ENCODE assay signal across 8 cellular contexts in genomic region chr14:64503184-64503433, GRCh38. TPM values are rescaled to one million over a fixed set of nuclear protein-coding genes. Genes with fewer than 3 reads are reported as not detected.
A peak's percentile ranks its signal among the peaks of the same experiment; 100 is the strongest.
DNase-seq lines count a peak whose midpoint lies in the region; ATAC-seq and TF ChIP-seq lines count a peak whose summit lies in the region.

No MANE protein-coding gene starts in this region.

- H3K36me3 Mint-ChIP-seq in activated T-cell treated with anti-CD3 and anti-CD28 coated beads, Interleukin-2, amount 50 U/mL, for 72 hours (ENCODE audit: insufficient read depth in 2 of 2) = peaks cover 9 to 14% of the 10 kb centered on the region in 2 donors
- H3K36me3 Mint-ChIP-seq in activated CD8-positive, alpha-beta T cell treated with anti-CD3 and anti-CD28 coated beads, Interleukin-2, amount 10 ng/mL, durations not matched to agents 7 days and 5 days (ENCODE audit: low read depth) = peaks cover 59% of the 10 kb centered on the region
- peaks cover 13 to 21% of the 10 kb centered on the region in 2 donors for H3K36me3 Mint-ChIP-seq in stimulated activated naive B cell treated with anti-CD40 and anti-IgM and Interleukin-4, amounts not matched to agents 10 μg/mL and 1 μg/mL and 100 μg/mL, for 72 hours

- no peaks in the 10 kb centered on the region for H3K9me3 Mint-ChIP-seq in activated T-cell treated with anti-CD3 and anti-CD28 coated beads, Interleukin-2, amount 50 U/mL, for 72 hours
- no peaks in the 10 kb centered on the region for H3K9me3 Mint-ChIP-seq in activated CD8-positive, alpha-beta T cell treated with anti-CD3 and anti-CD28 coated beads, Interleukin-2, amount 10 ng/mL, durations not matched to agents 7 days and 5 days (ENCODE audit: insufficient read depth)
- no peaks in the 10 kb centered on the region for H3K9me3 Mint-ChIP-seq in stimulated activated naive B cell treated with anti-CD40 and anti-IgM and Interleukin-4, amounts not matched to agents 10 μg/mL and 1 μg/mL and 100 μg/mL, for 72 hours

- no peak for ATAC-seq in activated T-cell treated with anti-CD3 and anti-CD28 coated beads, Interleukin-2, amount 50 U/mL, for 72 hours (replicated peaks in 1 of 2)
- no peak for ATAC-seq in activated CD8-positive, alpha-beta T cell treated with anti-CD3 and anti-CD28 coated beads, Interleukin-2, amount 10 ng/mL, durations not matched to agents 7 days and 5 days
- ATAC-seq in stimulated activated naive B cell treated with anti-CD40 and anti-IgM and Interleukin-4, amounts not matched to agents 10 μg/mL and 1 μg/mL and 100 μg/mL, for 72 hours (replicated peaks) = no peak

- peak overlapping the region; percentile 100 for H3K27ac ChIP-seq in hepatocyte

- peaks cover 29% of the 10 kb centered on the region for H4K20me1 ChIP-seq in hepatocyte (ENCODE audit: insufficient read depth, poor library complexity, severe bottlenecking)

- H3K4me1 ChIP-seq in hepatocyte (ENCODE audit: insufficient read depth) = peaks cover 43% of the 10 kb centered on the region

- H3K27ac Mint-ChIP-seq in activated T-cell treated with anti-CD3 and anti-CD28 coated beads, Interleukin-2, amount 50 U/mL, for 72 hours = peak overlapping the region; percentile 98
- peak overlapping the region; percentile 100 for H3K27ac Mint-ChIP-seq in activated CD8-positive, alpha-beta T cell treated with anti-CD3 and anti-CD28 coated beads, Interleukin-2, amount 10 ng/mL, durations not matched to agents 7 days and 5 days
- peak overlapping the region; percentile 100 for H3K27ac Mint-ChIP-seq in stimulated activated naive B cell treated with anti-CD40 and anti-IgM and Interleukin-4, amounts not matched to agents 10 μg/mL and 1 μg/mL and 100 μg/mL, for 72 hours

- peak overlapping the region; percentile 90 for H3K4me2 ChIP-seq in hepatocyte

- H3K79me2 ChIP-seq in hepatocyte = peaks cover 65% of the 10 kb centered on the region

- no peaks in the 10 kb centered on the region for H3K9me3 ChIP-seq in hepatocyte (ENCODE audit: low read depth)

- peak overlapping the region; percentile 76 for H2AFZ ChIP-seq in hepatocyte

- CTCF ChIA-PET in activated CD8-positive, alpha-beta T cell treated with anti-CD3 and anti-CD28 coated beads, Interleukin-2, amount 10 ng/mL, durations not matched to agents 7 days and 5 days (lab: Charles Lee) = interaction anchor here (1.1 to 2.7 kb wide), 9 partner anchors 8 to 159 kb away, joined by 4 to 22 read pairs (median 5); partner anchors contain the start of gene HSPA2

- POLR2A ChIA-PET in activated CD8-positive, alpha-beta T cell treated with anti-CD3 and anti-CD28 coated beads, Interleukin-2, amount 10 ng/mL, durations not matched to agents 7 days and 5 days (lab: Charles Lee) = interaction anchor here (0.9 to 5.6 kb wide), 13 partner anchors 8 to 165 kb away, joined by 3 to 55 read pairs (median 8); partner anchors contain the start of genes HSPA2 and MTHFD1

- H3K4me3 Mint-ChIP-seq in activated T-cell treated with anti-CD3 and anti-CD28 coated beads, Interleukin-2, amount 50 U/mL, for 72 hours = peak overlapping the region; percentile 86 to 97
- peak overlapping the region; percentile 96 for H3K4me3 Mint-ChIP-seq in activated CD8-positive, alpha-beta T cell treated with anti-CD3 and anti-CD28 coated beads, Interleukin-2, amount 10 ng/mL, durations not matched to agents 7 days and 5 days
- H3K4me3 Mint-ChIP-seq in stimulated activated naive B cell treated with anti-CD40 and anti-IgM and Interleukin-4, amounts not matched to agents 10 μg/mL and 1 μg/mL and 100 μg/mL, for 72 hours = peak overlapping the region; percentile 85 to 100

- no peak for TF ChIP-seq CTCF in hepatocyte (IDR thresholded peaks at IDR 0.05; ENCODE audit: poor library complexity)

- peaks cover 68% of the 10 kb centered on the region for H3K4me1 Mint-ChIP-seq in activated T-cell treated with anti-CD3 and anti-CD28 coated beads, Interleukin-2, amount 50 U/mL, for 72 hours (ENCODE audit: low read depth)
- H3K4me1 Mint-ChIP-seq in activated CD8-positive, alpha-beta T cell treated with anti-CD3 and anti-CD28 coated beads, Interleukin-2, amount 10 ng/mL, durations not matched to agents 7 days and 5 days (ENCODE audit: low read depth) = peaks cover 45% of the 10 kb centered on the region
- H3K4me1 Mint-ChIP-seq in stimulated activated naive B cell treated with anti-CD40 and anti-IgM and Interleukin-4, amounts not matched to agents 10 μg/mL and 1 μg/mL and 100 μg/mL, for 72 hours = peaks cover 35 to 63% of the 10 kb centered on the region in 2 donors

- DNase-seq in activated T-cell treated with anti-CD3 and anti-CD28 coated beads, Interleukin-2, amount 50 U/mL, for 72 hours = no peak
- DNase-seq in activated T-cell treated with anti-CD3 and anti-CD28 coated beads for 4 hours = no peak
- DNase-seq in activated CD8-positive, alpha-beta T cell treated with anti-CD3 and anti-CD28 coated beads, Interleukin-2, amount 10 ng/mL, durations not matched to agents 7 days and 5 days = no peak
- peak; percentile 52 for DNase-seq in hepatocyte (ENCODE audit: low spot score)
- DNase-seq in stimulated activated naive B cell treated with anti-CD40 and anti-IgM and Interleukin-4, amounts not matched to agents 10 μg/mL and 1 μg/mL and 100 μg/mL, for 72 hours = no peak
- DNase-seq in NCI-H1048 (lab: John Stamatoyannopoulos, UW) = no peak
- no peak for DNase-seq in GDM1 (lab: John Stamatoyannopoulos, UW)
- DNase-seq in NCI-H1417 treated with DMSO at 0.1 percent for 48 hours (lab: John Stamatoyannopoulos, UW) = no peak

- no peaks in the 10 kb centered on the region for H3K27me3 Mint-ChIP-seq in activated T-cell treated with anti-CD3 and anti-CD28 coated beads, Interleukin-2, amount 50 U/mL, for 72 hours (ENCODE audit: low read depth)
- no peaks in the 10 kb centered on the region for H3K27me3 Mint-ChIP-seq in activated CD8-positive, alpha-beta T cell treated with anti-CD3 and anti-CD28 coated beads, Interleukin-2, amount 10 ng/mL, durations not matched to agents 7 days and 5 days (ENCODE audit: low read depth)
- no peaks in the 10 kb centered on the region for H3K27me3 Mint-ChIP-seq in stimulated activated naive B cell treated with anti-CD40 and anti-IgM and Interleukin-4, amounts not matched to agents 10 μg/mL and 1 μg/mL and 100 μg/mL, for 72 hours

- H3K9me2 ChIP-seq in hepatocyte (replicated peaks; ENCODE audit: insufficient read depth) = no peaks in the 10 kb centered on the region

- under 1% methylated on average over 21 of the region's 21 CpGs for WGBS in hepatocyte (ENCODE audit: low lambda C conversion rate, missing lambda C conversion rate)

- no peaks in the 10 kb centered on the region for H3K27me3 ChIP-seq in hepatocyte

- peak overlapping the region; percentile 85 for H3K4me3 ChIP-seq in hepatocyte

- no peaks in the 10 kb centered on the region for H3K36me3 ChIP-seq in hepatocyte (replicated peaks; ENCODE audit: insufficient read depth, low read depth)

RNA-seq across cellular contexts. Expression of gene ZBTB25, which starts 0.5 kb away (rescaled TPM):
- total RNA-seq in activated T-cell treated with anti-CD3 and anti-CD28 coated beads, Interleukin-2, amount 50 U/mL, for 72 hours = 10 to 100 TPM; 30.4 to 31.3 TPM
- 10 to 100 TPM; 26.2 to 28.2 TPM for total RNA-seq in activated CD8-positive, alpha-beta T cell treated with anti-CD3 and anti-CD28 coated beads, Interleukin-2, amount 10 ng/mL, durations not matched to agents 7 days and 5 days
- 7.2 and 8.4 TPM in 2 replicates for total RNA-seq in hepatocyte
- 7.0 and 8.4 TPM in 2 replicates for polyA plus RNA-seq in hepatocyte

RNA-seq across cellular contexts. Expression of gene ZBTB1, which starts 1.5 kb away (rescaled TPM):
- 10 to 100 TPM; 46.9 to 49.5 TPM for total RNA-seq in activated T-cell treated with anti-CD3 and anti-CD28 coated beads, Interleukin-2, amount 50 U/mL, for 72 hours
- total RNA-seq in activated CD8-positive, alpha-beta T cell treated with anti-CD3 and anti-CD28 coated beads, Interleukin-2, amount 10 ng/mL, durations not matched to agents 7 days and 5 days = 10 to 100 TPM; 58.3 to 61.7 TPM
- 60.4 and 65.3 TPM in 2 replicates for total RNA-seq in hepatocyte
- 23.6 and 30.3 TPM in 2 replicates for polyA plus RNA-seq in hepatocyte

RNA-seq across cellular contexts. Expression of gene HSPA2, which starts 37.4 kb away (rescaled TPM):
- 1 to 10 TPM; 5.5 to 7.7 TPM for total RNA-seq in activated T-cell treated with anti-CD3 and anti-CD28 coated beads, Interleukin-2, amount 50 U/mL, for 72 hours
- 1 to 10 TPM; 1.7 to 2.2 TPM for total RNA-seq in activated CD8-positive, alpha-beta T cell treated with anti-CD3 and anti-CD28 coated beads, Interleukin-2, amount 10 ng/mL, durations not matched to agents 7 days and 5 days
- total RNA-seq in hepatocyte = 0.93 and 3.3 TPM in 2 replicates
- 2.9 and 5.0 TPM in 2 replicates for polyA plus RNA-seq in hepatocyte

RNA-seq across cellular contexts. Expression of gene AKAP5, which starts 37.8 kb away (rescaled TPM):
- total RNA-seq in activated T-cell treated with anti-CD3 and anti-CD28 coated beads, Interleukin-2, amount 50 U/mL, for 72 hours = 1 to 10 TPM; 1.2 to 1.9 TPM
- 1 to 10 TPM; 1.9 to 2.1 TPM for total RNA-seq in activated CD8-positive, alpha-beta T cell treated with anti-CD3 and anti-CD28 coated beads, Interleukin-2, amount 10 ng/mL, durations not matched to agents 7 days and 5 days
- total RNA-seq in hepatocyte = 7.8 and 9.4 TPM in 2 replicates
- 0.60 and 1.4 TPM in 2 replicates for polyA plus RNA-seq in hepatocyte

RNA-seq across cellular contexts. Expression of gene PPP1R36, which starts 46.7 kb away (rescaled TPM):
- under 1 TPM in 1 of 2 donors, not detected in 1; 0.16 TPM for total RNA-seq in activated T-cell treated with anti-CD3 and anti-CD28 coated beads, Interleukin-2, amount 50 U/mL, for 72 hours
- under 1 TPM; 0.21 to 0.47 TPM for total RNA-seq in activated CD8-positive, alpha-beta T cell treated with anti-CD3 and anti-CD28 coated beads, Interleukin-2, amount 10 ng/mL, durations not matched to agents 7 days and 5 days
- total RNA-seq in hepatocyte = 0.20 and 0.23 TPM in 2 replicates
- 0.11 TPM in 1 of 2 replicates, not detected in the other for polyA plus RNA-seq in hepatocyte
